In the genomic region with DNA sequence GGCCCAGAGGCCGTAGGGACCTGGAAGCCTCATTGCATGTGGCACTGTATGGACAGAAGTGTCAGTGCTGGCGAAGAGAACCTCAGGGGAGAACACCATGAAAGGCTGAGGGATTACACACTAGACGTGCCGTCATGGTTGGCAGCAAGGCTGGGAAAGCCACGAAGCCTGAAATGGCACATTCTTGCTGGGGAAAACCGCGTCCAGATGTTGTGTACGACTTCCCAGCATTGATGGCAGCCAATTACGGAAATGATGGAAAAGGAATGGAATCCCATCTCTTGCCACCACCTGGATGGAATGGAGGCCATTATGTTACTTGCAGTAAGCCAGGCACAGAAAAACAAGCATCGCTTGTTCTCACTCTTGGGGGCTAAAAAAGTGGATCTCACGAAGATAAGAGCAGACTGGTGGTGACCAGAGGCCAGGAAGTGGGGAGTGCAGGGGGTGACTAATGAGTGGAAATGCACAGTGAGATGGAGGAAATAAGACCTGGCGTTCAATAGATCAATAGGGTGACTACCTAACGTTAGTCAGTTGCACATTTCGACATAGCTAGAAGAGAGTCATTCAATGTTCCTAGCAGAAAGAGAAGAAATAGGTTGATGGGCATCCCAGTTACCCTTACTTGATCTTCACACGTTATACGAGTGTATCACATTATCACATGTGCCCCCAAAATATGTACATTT, we compare ENCODE assay signal across 12 cellular contexts. TPM values are rescaled to one million over a fixed set of nuclear protein-coding genes. Genes with fewer than 3 reads are reported as not detected.
DNase-seq lines count a peak whose midpoint lies in the region; ATAC-seq and TF ChIP-seq lines count a peak whose summit lies in the region.
"Had no signal": no experiment of that assay in that cellular context is flagged by ENCODE, and none has a peak within 500 bp of the region (broad histone marks: within the 10 kb centered on the region; RNA-seq: fewer than 3 reads in every experiment).

No MANE protein-coding gene starts in this region.

- DNase-seq in AG09309 (ENCODE audit: low read depth) (peak; percentile 75), GM03348 (ENCODE audit: low spot score) (peak; percentile 86), T-helper 17 cell (no peak), foreskin fibroblast (peak; percentile 65 to 77), HuH-7.5 (ENCODE audit: low spot score) (no peak), germinal center (ENCODE audit: low spot score) (no peak), ureter (ENCODE audit: low spot score) (no peak), putamen (ENCODE audit: low spot score) (no peak)
- DNase-seq: C1 segment of cervical spinal cord; NCI-H187; stimulated activated CD4-positive, alpha-beta T cell treated with anti-CD3 and anti-CD28 coated beads, Interleukin-2, amount 100 ng/mL, for 48 hours had no signal

- no peaks in the 10 kb centered on the region for H3K36me3 Mint-ChIP-seq in T-helper 17 cell (ENCODE audit: low read depth)

- H3K4me1 Mint-ChIP-seq in T-helper 17 cell, result peaks cover 12% of the 10 kb centered on the region

- H3K9me3 ChIP-seq in T-helper 17 cell (ENCODE audit: control insufficient read depth, low read length, poor library complexity, severe bottlenecking), result no peaks in the 10 kb centered on the region

- H3K27me3 Mint-ChIP-seq in T-helper 17 cell, result peaks cover 4% of the 10 kb centered on the region

- no peak for TF ChIP-seq CTCF in AG09309 (IDR thresholded peaks at IDR 0.05; ENCODE audit: control insufficient read depth, insufficient read depth, low read depth, low read length, missing control alignments)
- no peak for TF ChIP-seq CTCF in foreskin fibroblast (IDR thresholded peaks at IDR 0.05; ENCODE audit: low read depth, low read length)

- no peak for ATAC-seq in T-helper 17 cell

- peak overlapping the region; percentile 11 for H3K27ac Mint-ChIP-seq in T-helper 17 cell

- no peak overlapping the region for H3K4me3 Mint-ChIP-seq in T-helper 17 cell

- H3K4me3 ChIP-seq in AG09309 (ENCODE audit: control insufficient read depth, low read depth, low read length), result no peak overlapping the region
- H3K4me3 ChIP-seq in foreskin fibroblast (ENCODE audit: low read depth in 1 of 2, low read length in 2 of 2), result no peak overlapping the region
- H3K4me3 ChIP-seq: coronary artery had no signal

RNA-seq across cellular contexts. Expression of a gene that starts 14.6 kb away (rescaled TPM):
- total RNA-seq in T-helper 17 cell, result 10 to 100 TPM; 15.7 to 16.7 TPM
- total RNA-seq in ureter, result 46.0 TPM

RNA-seq across cellular contexts. Expression of a gene that starts 50.4 kb away (rescaled TPM):
- total RNA-seq in T-helper 17 cell, result 1 to 10 TPM; 3.5 to 7.6 TPM
- 15.1 TPM for total RNA-seq in ureter

Comparison
In these comparisons a context has a peak if more than half of its experiments do, and no peak if none do; other contexts are left out.
1. DNase-seq: peak in AG09309 (single experiment), GM03348 (single experiment) and foreskin fibroblast (2 of 2); none in T-helper 17 cell (0 of 3), HuH-7.5 (single experiment), germinal center (single experiment), ureter (single experiment) and putamen (single experiment).